1 cellular context compared by ENCODE assay signal in the genomic region with DNA sequence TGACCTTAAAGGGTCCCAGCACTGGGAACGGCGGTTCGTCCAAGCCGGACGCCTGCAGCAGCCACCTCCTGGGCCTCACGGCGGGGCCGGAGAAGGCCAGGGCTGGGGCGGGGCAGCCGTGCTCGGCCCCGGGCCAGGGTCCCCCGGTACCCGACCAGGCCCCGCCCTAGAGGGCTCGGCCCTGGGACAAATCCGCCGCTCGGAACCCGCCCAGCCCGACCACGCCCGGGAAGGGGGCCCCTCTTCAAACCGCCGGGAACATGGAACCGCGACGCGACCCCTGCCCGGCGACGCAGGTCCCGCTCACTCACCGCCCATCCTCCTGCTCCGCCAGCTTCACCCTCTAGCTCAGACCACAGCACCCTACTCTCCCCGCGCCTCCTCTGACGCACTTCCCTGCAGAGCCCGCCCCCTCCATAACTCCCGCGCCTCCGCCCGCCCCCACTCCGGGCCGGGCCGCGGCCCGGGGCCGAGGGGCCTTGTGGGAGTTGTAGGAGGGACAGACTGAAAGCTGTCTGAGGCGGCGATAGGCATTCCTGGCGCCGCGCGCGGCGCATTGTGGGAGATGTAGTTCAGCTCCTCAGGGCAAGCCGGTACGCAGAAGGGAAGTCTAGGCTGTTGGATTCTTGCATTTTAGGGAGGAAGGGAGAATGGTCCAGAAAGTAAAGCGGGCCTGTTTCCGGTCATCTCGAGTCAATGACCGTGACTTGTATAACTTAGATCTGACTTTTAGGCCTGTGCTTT.
TF ChIP-seq lines count a peak whose summit lies in the region.

A gene (minus strand): TSS at position 365 of the 744 bp plus-strand sequence. CDS start 1,478 bp downstream, outside the sequence.

TF ChIP-seq in K562, 482 proteins besides CTCF, POLR2A, EP300 and RAD21 (continued from another document and continues in another):
- TF ChIP-seq, protein P1, sequence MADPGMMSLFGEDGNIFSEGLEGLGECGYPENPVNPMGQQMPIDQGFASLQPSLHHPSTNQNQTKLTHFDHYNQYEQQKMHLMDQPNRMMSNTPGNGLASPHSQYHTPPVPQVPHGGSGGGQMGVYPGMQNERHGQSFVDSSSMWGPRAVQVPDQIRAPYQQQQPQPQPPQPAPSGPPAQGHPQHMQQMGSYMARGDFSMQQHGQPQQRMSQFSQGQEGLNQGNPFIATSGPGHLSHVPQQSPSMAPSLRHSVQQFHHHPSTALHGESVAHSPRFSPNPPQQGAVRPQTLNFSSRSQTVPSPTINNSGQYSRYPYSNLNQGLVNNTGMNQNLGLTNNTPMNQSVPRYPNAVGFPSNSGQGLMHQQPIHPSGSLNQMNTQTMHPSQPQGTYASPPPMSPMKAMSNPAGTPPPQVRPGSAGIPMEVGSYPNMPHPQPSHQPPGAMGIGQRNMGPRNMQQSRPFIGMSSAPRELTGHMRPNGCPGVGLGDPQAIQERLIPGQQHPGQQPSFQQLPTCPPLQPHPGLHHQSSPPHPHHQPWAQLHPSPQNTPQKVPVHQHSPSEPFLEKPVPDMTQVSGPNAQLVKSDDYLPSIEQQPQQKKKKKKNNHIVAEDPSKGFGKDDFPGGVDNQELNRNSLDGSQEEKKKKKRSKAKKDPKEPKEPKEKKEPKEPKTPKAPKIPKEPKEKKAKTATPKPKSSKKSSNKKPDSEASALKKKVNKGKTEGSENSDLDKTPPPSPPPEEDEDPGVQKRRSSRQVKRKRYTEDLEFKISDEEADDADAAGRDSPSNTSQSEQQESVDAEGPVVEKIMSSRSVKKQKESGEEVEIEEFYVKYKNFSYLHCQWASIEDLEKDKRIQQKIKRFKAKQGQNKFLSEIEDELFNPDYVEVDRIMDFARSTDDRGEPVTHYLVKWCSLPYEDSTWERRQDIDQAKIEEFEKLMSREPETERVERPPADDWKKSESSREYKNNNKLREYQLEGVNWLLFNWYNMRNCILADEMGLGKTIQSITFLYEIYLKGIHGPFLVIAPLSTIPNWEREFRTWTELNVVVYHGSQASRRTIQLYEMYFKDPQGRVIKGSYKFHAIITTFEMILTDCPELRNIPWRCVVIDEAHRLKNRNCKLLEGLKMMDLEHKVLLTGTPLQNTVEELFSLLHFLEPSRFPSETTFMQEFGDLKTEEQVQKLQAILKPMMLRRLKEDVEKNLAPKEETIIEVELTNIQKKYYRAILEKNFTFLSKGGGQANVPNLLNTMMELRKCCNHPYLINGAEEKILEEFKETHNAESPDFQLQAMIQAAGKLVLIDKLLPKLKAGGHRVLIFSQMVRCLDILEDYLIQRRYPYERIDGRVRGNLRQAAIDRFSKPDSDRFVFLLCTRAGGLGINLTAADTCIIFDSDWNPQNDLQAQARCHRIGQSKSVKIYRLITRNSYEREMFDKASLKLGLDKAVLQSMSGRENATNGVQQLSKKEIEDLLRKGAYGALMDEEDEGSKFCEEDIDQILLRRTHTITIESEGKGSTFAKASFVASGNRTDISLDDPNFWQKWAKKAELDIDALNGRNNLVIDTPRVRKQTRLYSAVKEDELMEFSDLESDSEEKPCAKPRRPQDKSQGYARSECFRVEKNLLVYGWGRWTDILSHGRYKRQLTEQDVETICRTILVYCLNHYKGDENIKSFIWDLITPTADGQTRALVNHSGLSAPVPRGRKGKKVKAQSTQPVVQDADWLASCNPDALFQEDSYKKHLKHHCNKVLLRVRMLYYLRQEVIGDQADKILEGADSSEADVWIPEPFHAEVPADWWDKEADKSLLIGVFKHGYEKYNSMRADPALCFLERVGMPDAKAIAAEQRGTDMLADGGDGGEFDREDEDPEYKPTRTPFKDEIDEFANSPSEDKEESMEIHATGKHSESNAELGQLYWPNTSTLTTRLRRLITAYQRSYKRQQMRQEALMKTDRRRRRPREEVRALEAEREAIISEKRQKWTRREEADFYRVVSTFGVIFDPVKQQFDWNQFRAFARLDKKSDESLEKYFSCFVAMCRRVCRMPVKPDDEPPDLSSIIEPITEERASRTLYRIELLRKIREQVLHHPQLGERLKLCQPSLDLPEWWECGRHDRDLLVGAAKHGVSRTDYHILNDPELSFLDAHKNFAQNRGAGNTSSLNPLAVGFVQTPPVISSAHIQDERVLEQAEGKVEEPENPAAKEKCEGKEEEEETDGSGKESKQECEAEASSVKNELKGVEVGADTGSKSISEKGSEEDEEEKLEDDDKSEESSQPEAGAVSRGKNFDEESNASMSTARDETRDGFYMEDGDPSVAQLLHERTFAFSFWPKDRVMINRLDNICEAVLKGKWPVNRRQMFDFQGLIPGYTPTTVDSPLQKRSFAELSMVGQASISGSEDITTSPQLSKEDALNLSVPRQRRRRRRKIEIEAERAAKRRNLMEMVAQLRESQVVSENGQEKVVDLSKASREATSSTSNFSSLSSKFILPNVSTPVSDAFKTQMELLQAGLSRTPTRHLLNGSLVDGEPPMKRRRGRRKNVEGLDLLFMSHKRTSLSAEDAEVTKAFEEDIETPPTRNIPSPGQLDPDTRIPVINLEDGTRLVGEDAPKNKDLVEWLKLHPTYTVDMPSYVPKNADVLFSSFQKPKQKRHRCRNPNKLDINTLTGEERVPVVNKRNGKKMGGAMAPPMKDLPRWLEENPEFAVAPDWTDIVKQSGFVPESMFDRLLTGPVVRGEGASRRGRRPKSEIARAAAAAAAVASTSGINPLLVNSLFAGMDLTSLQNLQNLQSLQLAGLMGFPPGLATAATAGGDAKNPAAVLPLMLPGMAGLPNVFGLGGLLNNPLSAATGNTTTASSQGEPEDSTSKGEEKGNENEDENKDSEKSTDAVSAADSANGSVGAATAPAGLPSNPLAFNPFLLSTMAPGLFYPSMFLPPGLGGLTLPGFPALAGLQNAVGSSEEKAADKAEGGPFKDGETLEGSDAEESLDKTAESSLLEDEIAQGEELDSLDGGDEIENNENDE (IDR thresholded peaks at IDR 0.05; ENCODE audit: low read depth, low read length): no peak
- no peak for TF ChIP-seq HDAC6 (IDR thresholded peaks at IDR 0.05; ENCODE audit: low read depth, low read length)
- no peak for TF ChIP-seq JUNB (CRISPR knock-in tag; conservative IDR thresholded peaks at IDR 0.05)
- no peak for TF ChIP-seq TARDBP (IDR thresholded peaks at IDR 0.05)
- no peak for TF ChIP-seq ZNF551 (CRISPR knock-in tag; IDR thresholded peaks at IDR 0.05)
- no peak for TF ChIP-seq ZNF445 (CRISPR knock-in tag; IDR thresholded peaks at IDR 0.05; ENCODE audit: low read depth)
- no peak for TF ChIP-seq ARHGAP35 (IDR thresholded peaks at IDR 0.05; ENCODE audit: partially characterized antibody)
- TF ChIP-seq FOS (IDR thresholded peaks at IDR 0.05; ENCODE audit: extremely low read depth, insufficient read length): no peak
- TF ChIP-seq RAD51 (IDR thresholded peaks at IDR 0.05; ENCODE audit: borderline replicate concordance, low read depth): no peak
- no peak for TF ChIP-seq ZNF830 (CRISPR knock-in tag; IDR thresholded peaks at IDR 0.05)
- no peak for TF ChIP-seq ZNF134 (CRISPR knock-in tag; conservative IDR thresholded peaks at IDR 0.05)
- TF ChIP-seq ZBTB8A (IDR thresholded peaks at IDR 0.05; ENCODE audit: partially characterized antibody): no peak
- TF ChIP-seq, protein P2, sequence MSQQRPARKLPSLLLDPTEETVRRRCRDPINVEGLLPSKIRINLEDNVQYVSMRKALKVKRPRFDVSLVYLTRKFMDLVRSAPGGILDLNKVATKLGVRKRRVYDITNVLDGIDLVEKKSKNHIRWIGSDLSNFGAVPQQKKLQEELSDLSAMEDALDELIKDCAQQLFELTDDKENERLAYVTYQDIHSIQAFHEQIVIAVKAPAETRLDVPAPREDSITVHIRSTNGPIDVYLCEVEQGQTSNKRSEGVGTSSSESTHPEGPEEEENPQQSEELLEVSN (IDR thresholded peaks at IDR 0.05; ENCODE audit: borderline replicate concordance in 1 of 2, extremely low read depth in 1 of 2, insufficient read depth in 1 of 2, insufficient read length in 1 of 2, low read depth in 1 of 2, low read length in 1 of 2, poor library complexity in 1 of 2, severe bottlenecking in 1 of 2): no peak
- TF ChIP-seq, protein P3, sequence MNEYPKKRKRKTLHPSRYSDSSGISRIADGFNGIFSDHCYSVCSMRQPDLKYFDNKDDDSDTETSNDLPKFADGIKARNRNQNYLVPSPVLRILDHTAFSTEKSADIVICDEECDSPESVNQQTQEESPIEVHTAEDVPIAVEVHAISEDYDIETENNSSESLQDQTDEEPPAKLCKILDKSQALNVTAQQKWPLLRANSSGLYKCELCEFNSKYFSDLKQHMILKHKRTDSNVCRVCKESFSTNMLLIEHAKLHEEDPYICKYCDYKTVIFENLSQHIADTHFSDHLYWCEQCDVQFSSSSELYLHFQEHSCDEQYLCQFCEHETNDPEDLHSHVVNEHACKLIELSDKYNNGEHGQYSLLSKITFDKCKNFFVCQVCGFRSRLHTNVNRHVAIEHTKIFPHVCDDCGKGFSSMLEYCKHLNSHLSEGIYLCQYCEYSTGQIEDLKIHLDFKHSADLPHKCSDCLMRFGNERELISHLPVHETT (CRISPR knock-in tag; conservative IDR thresholded peaks at IDR 0.05 in 1 of 2, IDR thresholded peaks at IDR 0.05 in 1 of 2): peak in 1 of 2 experiments; percentile 74; a peak in 2 of 4 replicates
- TF ChIP-seq BMI1 (IDR thresholded peaks at IDR 0.05; ENCODE audit: low read length): no peak
- no peak for TF ChIP-seq ZFP36 (IDR thresholded peaks at IDR 0.05; ENCODE audit: low read depth, low read length, partially characterized antibody)
- peak; percentile 5 for TF ChIP-seq MEIS2 (IDR thresholded peaks at IDR 0.05; ENCODE audit: partially characterized antibody)
- no peak for TF ChIP-seq BCL6 (CRISPR knock-in tag; IDR thresholded peaks at IDR 0.05)
- no peak for TF ChIP-seq ZNF699 (CRISPR knock-in tag; IDR thresholded peaks at IDR 0.05; ENCODE audit: insufficient replicate concordance)
- no peak for TF ChIP-seq CSDE1 (IDR thresholded peaks at IDR 0.05)
- no peak for TF ChIP-seq ZNF3 (CRISPR knock-in tag; IDR thresholded peaks at IDR 0.05)
- no peak for TF ChIP-seq CBFA2T2 (conservative IDR thresholded peaks at IDR 0.05)
- TF ChIP-seq, protein P4, sequence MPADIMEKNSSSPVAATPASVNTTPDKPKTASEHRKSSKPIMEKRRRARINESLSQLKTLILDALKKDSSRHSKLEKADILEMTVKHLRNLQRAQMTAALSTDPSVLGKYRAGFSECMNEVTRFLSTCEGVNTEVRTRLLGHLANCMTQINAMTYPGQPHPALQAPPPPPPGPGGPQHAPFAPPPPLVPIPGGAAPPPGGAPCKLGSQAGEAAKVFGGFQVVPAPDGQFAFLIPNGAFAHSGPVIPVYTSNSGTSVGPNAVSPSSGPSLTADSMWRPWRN (IDR thresholded peaks at IDR 0.05; ENCODE audit: low read depth): no peak
- no peak for TF ChIP-seq ZNF239 (CRISPR knock-in tag; IDR thresholded peaks at IDR 0.05)
- TF ChIP-seq ZSCAN29 (IDR thresholded peaks at IDR 0.05): no peak
- TF ChIP-seq CHCHD3 (CRISPR knock-in tag; IDR thresholded peaks at IDR 0.05): no peak
- no peak for TF ChIP-seq FUS (optimal IDR thresholded peaks at IDR 0.05; ENCODE audit: low read depth, low read length)
- no peak for TF ChIP-seq KLF6 (CRISPR knock-in tag; IDR thresholded peaks at IDR 0.05; ENCODE audit: borderline replicate concordance)
- no peak for TF ChIP-seq SLC30A9 (CRISPR knock-in tag; IDR thresholded peaks at IDR 0.05)
- TF ChIP-seq STAT5B (CRISPR knock-in tag; IDR thresholded peaks at IDR 0.05): no peak
- no peak for TF ChIP-seq EZH2 (IDR thresholded peaks at IDR 0.05; ENCODE audit: borderline replicate concordance, low read depth, low read length)
- TF ChIP-seq CHD1 (IDR thresholded peaks at IDR 0.05; ENCODE audit: low read length): no peak
- no peak for TF ChIP-seq BCOR (IDR thresholded peaks at IDR 0.05)
- TF ChIP-seq KDM1A (IDR thresholded peaks at IDR 0.05): no peak
- TF ChIP-seq LARP7 (IDR thresholded peaks at IDR 0.05): no peak
- no peak for TF ChIP-seq NCOA2 (IDR thresholded peaks at IDR 0.05; ENCODE audit: partially characterized antibody in 2 of 2)
- no peak for TF ChIP-seq NFYB (IDR thresholded peaks at IDR 0.05; ENCODE audit: extremely low read depth, insufficient read length)
- no peak for TF ChIP-seq HNRNPLL (IDR thresholded peaks at IDR 0.05; ENCODE audit: low read depth, low read length, poor library complexity, severe bottlenecking)
- TF ChIP-seq HIVEP1 (CRISPR knock-in tag; IDR thresholded peaks at IDR 0.05): no peak
- TF ChIP-seq HMG20B (CRISPR knock-in tag; IDR thresholded peaks at IDR 0.05): no peak
- no peak for TF ChIP-seq ZNF347 (CRISPR knock-in tag; IDR thresholded peaks at IDR 0.05; ENCODE audit: low read depth)
- TF ChIP-seq SRSF7 (optimal IDR thresholded peaks at IDR 0.05; ENCODE audit: low read depth, low read length): no peak
- no peak for TF ChIP-seq RNF2 (IDR thresholded peaks at IDR 0.05)
- TF ChIP-seq, protein P5, sequence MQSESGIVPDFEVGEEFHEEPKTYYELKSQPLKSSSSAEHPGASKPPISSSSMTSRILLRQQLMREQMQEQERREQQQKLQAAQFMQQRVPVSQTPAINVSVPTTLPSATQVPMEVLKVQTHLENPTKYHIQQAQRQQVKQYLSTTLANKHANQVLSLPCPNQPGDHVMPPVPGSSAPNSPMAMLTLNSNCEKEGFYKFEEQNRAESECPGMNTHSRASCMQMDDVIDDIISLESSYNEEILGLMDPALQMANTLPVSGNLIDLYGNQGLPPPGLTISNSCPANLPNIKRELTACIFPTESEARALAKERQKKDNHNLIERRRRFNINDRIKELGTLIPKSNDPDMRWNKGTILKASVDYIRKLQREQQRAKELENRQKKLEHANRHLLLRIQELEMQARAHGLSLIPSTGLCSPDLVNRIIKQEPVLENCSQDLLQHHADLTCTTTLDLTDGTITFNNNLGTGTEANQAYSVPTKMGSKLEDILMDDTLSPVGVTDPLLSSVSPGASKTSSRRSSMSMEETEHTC (IDR thresholded peaks at IDR 0.05): no peak
- no peak for TF ChIP-seq ZNF766 (CRISPR knock-in tag; conservative IDR thresholded peaks at IDR 0.05)
- no peak for TF ChIP-seq DIDO1 (tag; IDR thresholded peaks at IDR 0.05; ENCODE audit: low read depth)
- TF ChIP-seq TEAD1 (CRISPR knock-in tag; IDR thresholded peaks at IDR 0.05): peak; percentile 33 to 50; a peak in 1 of 4 replicates
- no peak for TF ChIP-seq GTF2F1 (IDR thresholded peaks at IDR 0.05; ENCODE audit: low read depth, low read length)
- TF ChIP-seq SMARCE1 (IDR thresholded peaks at IDR 0.05): no peak
- peak; percentile 91 for TF ChIP-seq ZBTB17 (CRISPR knock-in tag; IDR thresholded peaks at IDR 0.05)
- TF ChIP-seq, protein P6, sequence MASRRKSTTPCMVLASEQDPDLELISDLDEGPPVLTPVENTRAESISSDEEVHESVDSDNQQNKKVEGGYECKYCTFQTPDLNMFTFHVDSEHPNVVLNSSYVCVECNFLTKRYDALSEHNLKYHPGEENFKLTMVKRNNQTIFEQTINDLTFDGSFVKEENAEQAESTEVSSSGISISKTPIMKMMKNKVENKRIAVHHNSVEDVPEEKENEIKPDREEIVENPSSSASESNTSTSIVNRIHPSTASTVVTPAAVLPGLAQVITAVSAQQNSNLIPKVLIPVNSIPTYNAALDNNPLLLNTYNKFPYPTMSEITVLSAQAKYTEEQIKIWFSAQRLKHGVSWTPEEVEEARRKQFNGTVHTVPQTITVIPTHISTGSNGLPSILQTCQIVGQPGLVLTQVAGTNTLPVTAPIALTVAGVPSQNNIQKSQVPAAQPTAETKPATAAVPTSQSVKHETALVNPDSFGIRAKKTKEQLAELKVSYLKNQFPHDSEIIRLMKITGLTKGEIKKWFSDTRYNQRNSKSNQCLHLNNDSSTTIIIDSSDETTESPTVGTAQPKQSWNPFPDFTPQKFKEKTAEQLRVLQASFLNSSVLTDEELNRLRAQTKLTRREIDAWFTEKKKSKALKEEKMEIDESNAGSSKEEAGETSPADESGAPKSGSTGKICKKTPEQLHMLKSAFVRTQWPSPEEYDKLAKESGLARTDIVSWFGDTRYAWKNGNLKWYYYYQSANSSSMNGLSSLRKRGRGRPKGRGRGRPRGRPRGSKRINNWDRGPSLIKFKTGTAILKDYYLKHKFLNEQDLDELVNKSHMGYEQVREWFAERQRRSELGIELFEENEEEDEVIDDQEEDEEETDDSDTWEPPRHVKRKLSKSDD (conservative IDR thresholded peaks at IDR 0.05; ENCODE audit: low read length): no peak
